18 cellular contexts compared by ENCODE assay signal in genomic region chr12:116102019-116102418, GRCh38.
"Had no signal": no experiment of that assay in that cellular context is flagged by ENCODE, and none has a peak within 500 bp of the region (broad histone marks: within the 10 kb centered on the region; RNA-seq: fewer than 3 reads in every experiment).

No MANE protein-coding gene starts in this region.

- H3K27me3 ChIP-seq: brain microvascular endothelial cell, heart left ventricle, transverse colon, vagina had no signal

- H3K4me1 ChIP-seq: prostate gland had no signal

- H3K27me3 Mint-ChIP-seq: activated CD4-positive, alpha-beta T cell treated with anti-CD3 and anti-CD28 coated beads, Interleukin-2, amount 10 ng/mL, durations not matched to agents 7 days and 5 days; activated naive CD8-positive, alpha-beta T cell treated with anti-CD3 and anti-CD28 coated beads, Interleukin-2, amount 10 ng/mL, durations not matched to agents 7 days and 5 days; central memory CD8-positive, alpha-beta T cell had no signal

- H3K9me3 Mint-ChIP-seq: activated CD4-positive, alpha-beta T cell treated with anti-CD3 and anti-CD28 coated beads, Interleukin-2, amount 10 ng/mL, durations not matched to agents 7 days and 5 days; activated T-cell treated with anti-CD3 and anti-CD28 coated beads, Interleukin-2, amount 50 U/mL, for 72 hours; central memory CD8-positive, alpha-beta T cell; nephron had no signal

- H3K27ac ChIP-seq: brain microvascular endothelial cell, epithelial cell of prostate, heart left ventricle, prostate gland, skin epidermis, transverse colon, vagina had no signal

- H3K27ac Mint-ChIP-seq: activated CD4-positive, alpha-beta T cell treated with anti-CD3 and anti-CD28 coated beads, Interleukin-2, amount 10 ng/mL, durations not matched to agents 7 days and 5 days; activated naive CD8-positive, alpha-beta T cell treated with anti-CD3 and anti-CD28 coated beads, Interleukin-2, amount 10 ng/mL, durations not matched to agents 7 days and 5 days had no signal

- H3K9me3 ChIP-seq: heart left ventricle, prostate gland, transverse colon, vagina had no signal

- H3K4me3 Mint-ChIP-seq: activated CD4-positive, alpha-beta T cell treated with anti-CD3 and anti-CD28 coated beads, Interleukin-2, amount 10 ng/mL, durations not matched to agents 7 days and 5 days; activated naive CD8-positive, alpha-beta T cell treated with anti-CD3 and anti-CD28 coated beads, Interleukin-2, amount 10 ng/mL, durations not matched to agents 7 days and 5 days; activated T-cell treated with anti-CD3 and anti-CD28 coated beads, Interleukin-2, amount 50 U/mL, for 72 hours; central memory CD8-positive, alpha-beta T cell; nephron had no signal

- DNase-seq: activated CD4-positive, alpha-beta T cell treated with anti-CD3 and anti-CD28 coated beads, Interleukin-2, amount 10 ng/mL, durations not matched to agents 7 days and 5 days; activated CD8-positive, alpha-beta memory T cell treated with anti-CD3 and anti-CD28 coated beads, Interleukin-2, amount 50 U/mL, for 48 hours; activated naive CD8-positive, alpha-beta T cell treated with anti-CD3 and anti-CD28 coated beads, Interleukin-2, amount 10 ng/mL, durations not matched to agents 7 days and 5 days; activated T-cell treated with anti-CD3 and anti-CD28 coated beads, Interleukin-2, amount 50 U/mL, for 72 hours; brain microvascular endothelial cell; dermis blood vessel endothelial cell; heart left ventricle; right cardiac atrium; stimulated activated CD4-positive, alpha-beta T cell treated with anti-CD3 and anti-CD28 coated beads, Interleukin-15, amount 100 ng/mL, for 24 hours; stimulated activated CD4-positive, alpha-beta T cell treated with anti-CD3 and anti-CD28 coated beads, Interleukin-4, amount 100 ng/mL, for 24 hours; stimulated activated naive CD4-positive, alpha-beta T cell; transverse colon had no signal
